Comparison of ENCODE assay signal across 9 cellular contexts in the genomic region with DNA sequence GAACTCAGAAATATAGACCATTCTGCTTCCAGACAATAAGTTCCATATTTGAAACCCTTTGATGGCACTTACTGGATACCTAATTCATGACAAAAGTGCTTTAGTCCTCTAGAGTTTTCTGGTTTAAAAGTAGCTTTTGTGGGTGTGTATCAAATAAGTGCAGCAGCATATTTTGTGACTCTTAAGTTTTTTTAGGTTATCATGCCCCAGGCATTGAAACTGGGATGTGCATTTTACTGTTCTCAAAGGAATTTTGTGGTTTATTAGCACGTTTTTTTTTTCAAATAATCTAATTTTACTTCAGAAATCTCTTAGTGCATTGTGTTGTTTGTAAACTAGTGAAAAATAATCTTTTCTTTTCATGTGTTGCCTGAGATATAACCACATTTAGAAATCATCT. TPM values are rescaled to one million over a fixed set of nuclear protein-coding genes. Genes with fewer than 3 reads are reported as not detected.
DNase-seq lines count a peak whose midpoint lies in the region; ATAC-seq and TF ChIP-seq lines count a peak whose summit lies in the region.
"Had no signal": no experiment of that assay in that cellular context is flagged by ENCODE, and none has a peak within 500 bp of the region (broad histone marks: within the 10 kb centered on the region; RNA-seq: fewer than 3 reads in every experiment).

No MANE protein-coding gene starts in this region.

- WGBS in psoas muscle, 3 donors: 13 to 18% (median 17%) methylated on average over 1 of the region's 1 CpG

- ATAC-seq in psoas muscle (no peak), HG03571 (IDR thresholded peaks at IDR 0.05; ENCODE audit: unreplicated experiment) (no peak)

- H3K9me3 ChIP-seq in Peyer's patch: no peaks in the 10 kb centered on the region
- no peaks in the 10 kb centered on the region for H3K9me3 ChIP-seq in psoas muscle

- peak overlapping the region in 3 of 4 donors; percentile 83 to 87 (median 87) for H3K27ac ChIP-seq in Peyer's patch
- peak overlapping the region; percentile 93 for H3K27ac ChIP-seq in psoas muscle

- no peak for TF ChIP-seq POLR2A in Peyer's patch (IDR thresholded peaks at IDR 0.05)

- no peak for DNase-seq in GM06990 (ENCODE audit: extremely low read depth, insufficient read length)
- DNase-seq in Peyer's patch: no peak
- DNase-seq in epithelial cell of proximal tubule (ENCODE audit: low read depth): no peak
- no peak for DNase-seq in psoas muscle
- no peak for DNase-seq in SKM-1 (lab: John Stamatoyannopoulos, UW; ENCODE audit: unreplicated experiment)
- DNase-seq in Ammon's horn (ENCODE audit: low spot score): no peak
- DNase-seq in germinal center (ENCODE audit: low spot score): no peak
- DNase-seq: NCI-H1048 had no signal

- H3K27me3 ChIP-seq in GM06990 (replicated peaks; ENCODE audit: control insufficient read depth, insufficient read depth, low read length) (no peaks in the 10 kb centered on the region), Peyer's patch (no peaks in the 10 kb centered on the region), psoas muscle (ENCODE audit: insufficient read depth in 3 of 3, low read length in 2 of 3) (peaks cover 0 to 3% (median 3%) of the 10 kb centered on the region in 3 donors)

- no peak for TF ChIP-seq CTCF in GM06990 (IDR thresholded peaks at IDR 0.05; ENCODE audit: insufficient read depth, low read length, poor library complexity, severe bottlenecking)
- no peak for TF ChIP-seq CTCF in Peyer's patch (IDR thresholded peaks at IDR 0.05)
- no peak for TF ChIP-seq CTCF in epithelial cell of proximal tubule (conservative IDR thresholded peaks at IDR 0.05; ENCODE audit: low read depth, low read length)
- TF ChIP-seq CTCF in psoas muscle (IDR thresholded peaks at IDR 0.05): no peak

- intact Hi-C loops in psoas muscle (cut with DNase I): no loop called here

- H3K4me1 ChIP-seq in Peyer's patch: peaks cover 0 to 32% (median 2%) of the 10 kb centered on the region in 4 donors
- H3K4me1 ChIP-seq in psoas muscle: peaks cover 20% of the 10 kb centered on the region

- H3K4me3 ChIP-seq in GM06990 (replicated peaks; ENCODE audit: low read depth, low read length) (peak overlapping the region; percentile 99), Peyer's patch (peak overlapping the region in 1 of 4 donors; percentile 73), epithelial cell of proximal tubule (ENCODE audit: low read depth, low read length) (peak overlapping the region; percentile 81), psoas muscle (peak overlapping the region; percentile 88)

- H3K36me3 ChIP-seq in GM06990 (ENCODE audit: control insufficient read depth, insufficient read depth, low read length) (peaks cover 11% of the 10 kb centered on the region), Peyer's patch (peaks cover 0 to 33% (median 0%) of the 10 kb centered on the region in 3 donors), psoas muscle (ENCODE audit: insufficient read depth in 1 of 2, low read depth in 1 of 2) (peaks cover 7 to 40% of the 10 kb centered on the region in 2 donors)

RNA-seq across cellular contexts. Expression of gene XRCC5, which starts 1.5 kb away (rescaled TPM):
- total RNA-seq in Peyer's patch (100 to 1,000 TPM in 3 of 4 donors, 10 to 100 TPM in 1; 81.7 to 140 (median 111) TPM), epithelial cell of proximal tubule (358 and 360 TPM in 2 replicates), psoas muscle (100 to 1,000 TPM; 137 to 173 (median 148) TPM)
- 100 to 1,000 TPM in 2 of 3 donors, 10 to 100 TPM in 1; 75.3 to 147 (median 125) TPM for polyA plus RNA-seq in psoas muscle

RNA-seq across cellular contexts. Expression of gene TMEM169, which starts 28.9 kb away (rescaled TPM):
- total RNA-seq in Peyer's patch (1 to 10 TPM in 1 of 4 donors, not detected in 3; 1.6 TPM), epithelial cell of proximal tubule (2.9 and 3.1 TPM in 2 replicates), psoas muscle (under 1 TPM in 2 of 4 donors, not detected in 2; 0.07 to 0.41 TPM)
- polyA plus RNA-seq in psoas muscle: under 1 TPM; 0.07 to 0.08 (median 0.08) TPM

RNA-seq across cellular contexts. Expression of gene PECR, which starts 29.0 kb away (rescaled TPM):
- total RNA-seq in Peyer's patch: 10 to 100 TPM; 44.6 to 85.6 (median 54.3) TPM
- total RNA-seq in epithelial cell of proximal tubule: 12.3 and 16.7 TPM in 2 replicates
- 1 to 10 TPM; 2.5 to 4.8 (median 3.0) TPM for total RNA-seq in psoas muscle
- polyA plus RNA-seq in psoas muscle: 1 to 10 TPM; 1.9 to 2.5 (median 2.5) TPM
